1 cellular context compared by ENCODE assay signal in the genomic region with DNA sequence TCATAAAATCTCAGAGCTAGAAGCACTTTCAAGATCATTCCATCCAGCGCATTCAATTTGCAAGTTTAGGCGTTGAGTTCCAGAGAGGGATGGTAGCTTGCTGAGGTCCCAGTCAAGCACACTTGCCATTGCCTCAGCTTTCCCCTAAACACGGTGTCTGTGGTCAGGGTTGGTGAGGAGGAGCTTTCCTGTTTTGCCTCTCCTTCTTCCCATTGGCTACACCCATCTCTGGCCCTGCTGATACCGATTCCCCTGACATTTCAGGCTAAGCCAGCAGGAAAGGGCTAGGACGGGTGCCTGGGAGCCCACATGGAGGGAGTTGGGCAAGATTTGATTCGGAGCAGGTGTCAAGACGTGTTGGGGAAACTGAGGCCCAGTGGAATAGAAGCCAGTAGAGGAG.
TF ChIP-seq lines count a peak whose summit lies in the region.

No MANE protein-coding gene starts in this region.

TF ChIP-seq in K562, 482 proteins besides CTCF, POLR2A, EP300 and RAD21:
- TF ChIP-seq TCF3 (CRISPR knock-in tag; IDR thresholded peaks at IDR 0.05) (peak; percentile 44; the same call in 1 of the 2 replicates), BCOR (IDR thresholded peaks at IDR 0.05) (0 out of 2 replicates have a peak, but pooled peaks have one; percentile 23), DDX20 (tag; IDR thresholded peaks at IDR 0.05; ENCODE audit: low read depth) (no peak), NFYB (IDR thresholded peaks at IDR 0.05; ENCODE audit: extremely low read depth, insufficient read length) (peak; percentile 34), CEBPB (tag; IDR thresholded peaks at IDR 0.05) (peak; percentile 26; the same call in 1 of the 2 replicates), RBFOX2 (IDR thresholded peaks at IDR 0.05; ENCODE audit: low read depth, low read length) (0 out of 2 replicates have a peak, but pooled peaks have one; percentile 4)
- TF ChIP-seq, protein P1, sequence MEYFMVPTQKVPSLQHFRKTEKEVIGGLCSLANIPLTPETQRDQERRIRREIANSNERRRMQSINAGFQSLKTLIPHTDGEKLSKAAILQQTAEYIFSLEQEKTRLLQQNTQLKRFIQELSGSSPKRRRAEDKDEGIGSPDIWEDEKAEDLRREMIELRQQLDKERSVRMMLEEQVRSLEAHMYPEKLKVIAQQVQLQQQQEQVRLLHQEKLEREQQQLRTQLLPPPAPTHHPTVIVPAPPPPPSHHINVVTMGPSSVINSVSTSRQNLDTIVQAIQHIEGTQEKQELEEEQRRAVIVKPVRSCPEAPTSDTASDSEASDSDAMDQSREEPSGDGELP (CRISPR knock-in tag; IDR thresholded peaks at IDR 0.05; ENCODE audit: borderline replicate concordance), result no peak
- TF ChIP-seq, protein P2, sequence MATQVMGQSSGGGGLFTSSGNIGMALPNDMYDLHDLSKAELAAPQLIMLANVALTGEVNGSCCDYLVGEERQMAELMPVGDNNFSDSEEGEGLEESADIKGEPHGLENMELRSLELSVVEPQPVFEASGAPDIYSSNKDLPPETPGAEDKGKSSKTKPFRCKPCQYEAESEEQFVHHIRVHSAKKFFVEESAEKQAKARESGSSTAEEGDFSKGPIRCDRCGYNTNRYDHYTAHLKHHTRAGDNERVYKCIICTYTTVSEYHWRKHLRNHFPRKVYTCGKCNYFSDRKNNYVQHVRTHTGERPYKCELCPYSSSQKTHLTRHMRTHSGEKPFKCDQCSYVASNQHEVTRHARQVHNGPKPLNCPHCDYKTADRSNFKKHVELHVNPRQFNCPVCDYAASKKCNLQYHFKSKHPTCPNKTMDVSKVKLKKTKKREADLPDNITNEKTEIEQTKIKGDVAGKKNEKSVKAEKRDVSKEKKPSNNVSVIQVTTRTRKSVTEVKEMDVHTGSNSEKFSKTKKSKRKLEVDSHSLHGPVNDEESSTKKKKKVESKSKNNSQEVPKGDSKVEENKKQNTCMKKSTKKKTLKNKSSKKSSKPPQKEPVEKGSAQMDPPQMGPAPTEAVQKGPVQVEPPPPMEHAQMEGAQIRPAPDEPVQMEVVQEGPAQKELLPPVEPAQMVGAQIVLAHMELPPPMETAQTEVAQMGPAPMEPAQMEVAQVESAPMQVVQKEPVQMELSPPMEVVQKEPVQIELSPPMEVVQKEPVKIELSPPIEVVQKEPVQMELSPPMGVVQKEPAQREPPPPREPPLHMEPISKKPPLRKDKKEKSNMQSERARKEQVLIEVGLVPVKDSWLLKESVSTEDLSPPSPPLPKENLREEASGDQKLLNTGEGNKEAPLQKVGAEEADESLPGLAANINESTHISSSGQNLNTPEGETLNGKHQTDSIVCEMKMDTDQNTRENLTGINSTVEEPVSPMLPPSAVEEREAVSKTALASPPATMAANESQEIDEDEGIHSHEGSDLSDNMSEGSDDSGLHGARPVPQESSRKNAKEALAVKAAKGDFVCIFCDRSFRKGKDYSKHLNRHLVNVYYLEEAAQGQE (CRISPR knock-in tag; IDR thresholded peaks at IDR 0.05; ENCODE audit: low read depth), result no peak
- TF ChIP-seq, protein P3, sequence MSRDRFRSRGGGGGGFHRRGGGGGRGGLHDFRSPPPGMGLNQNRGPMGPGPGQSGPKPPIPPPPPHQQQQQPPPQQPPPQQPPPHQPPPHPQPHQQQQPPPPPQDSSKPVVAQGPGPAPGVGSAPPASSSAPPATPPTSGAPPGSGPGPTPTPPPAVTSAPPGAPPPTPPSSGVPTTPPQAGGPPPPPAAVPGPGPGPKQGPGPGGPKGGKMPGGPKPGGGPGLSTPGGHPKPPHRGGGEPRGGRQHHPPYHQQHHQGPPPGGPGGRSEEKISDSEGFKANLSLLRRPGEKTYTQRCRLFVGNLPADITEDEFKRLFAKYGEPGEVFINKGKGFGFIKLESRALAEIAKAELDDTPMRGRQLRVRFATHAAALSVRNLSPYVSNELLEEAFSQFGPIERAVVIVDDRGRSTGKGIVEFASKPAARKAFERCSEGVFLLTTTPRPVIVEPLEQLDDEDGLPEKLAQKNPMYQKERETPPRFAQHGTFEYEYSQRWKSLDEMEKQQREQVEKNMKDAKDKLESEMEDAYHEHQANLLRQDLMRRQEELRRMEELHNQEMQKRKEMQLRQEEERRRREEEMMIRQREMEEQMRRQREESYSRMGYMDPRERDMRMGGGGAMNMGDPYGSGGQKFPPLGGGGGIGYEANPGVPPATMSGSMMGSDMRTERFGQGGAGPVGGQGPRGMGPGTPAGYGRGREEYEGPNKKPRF (IDR thresholded peaks at IDR 0.05; ENCODE audit: low read depth, low read length), result no peak
TF ChIP-seq in K562: peak in this region for 5.
